ENCODE assay signal across 1 cellular context in genomic region chr15:90991587-90992285, GRCh38.
TF ChIP-seq lines count a peak whose summit lies in the region.

No MANE protein-coding gene starts in this region.

TF ChIP-seq in HEK293, 187 proteins besides CTCF, POLR2A, EP300 and RAD21:
- TF ChIP-seq PRDM10 (tag by site-specific recombination; IDR thresholded peaks at IDR 0.05) (peak; percentile 90), ATF2 (tag by site-specific recombination; IDR thresholded peaks at IDR 0.05; ENCODE audit: low read depth) (no peak), PRDM1 (tag by site-specific recombination; IDR thresholded peaks at IDR 0.05) (peak; percentile 52; the same call in 1 of the 2 replicates)
